17 cellular contexts compared by ENCODE assay signal in the genomic region with DNA sequence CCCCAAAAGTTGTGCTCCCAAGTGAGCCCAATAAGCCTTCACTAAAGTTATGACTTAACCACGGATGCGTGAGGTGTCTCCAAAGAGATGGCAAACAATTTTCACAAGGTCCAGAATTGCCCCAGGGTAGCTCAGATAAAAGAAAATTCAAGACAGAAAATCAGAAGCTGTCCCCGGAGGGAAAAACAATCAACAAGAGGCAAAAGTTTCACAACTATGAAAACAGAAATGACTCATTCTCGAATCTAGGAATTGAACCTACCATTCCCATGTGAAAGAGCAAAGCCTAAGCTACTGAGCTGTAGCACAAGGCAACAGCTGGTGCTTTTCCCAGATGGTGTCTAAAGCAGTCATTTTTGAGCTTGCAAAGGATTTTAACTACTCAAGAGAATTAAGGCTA. TPM values are rescaled to one million over a fixed set of nuclear protein-coding genes. Genes with fewer than 3 reads are reported as not detected.
DNase-seq lines count a peak whose midpoint lies in the region; ATAC-seq, FAIRE-seq and TF ChIP-seq lines count a peak whose summit lies in the region.
"Had no signal": no experiment of that assay in that cellular context is flagged by ENCODE, and none has a peak within 500 bp of the region (broad histone marks: within the 10 kb centered on the region; RNA-seq: fewer than 3 reads in every experiment).

No MANE protein-coding gene starts in this region.

- H3K4me2 ChIP-seq in K562 (ENCODE audit: insufficient read depth, low read length), result no peak overlapping the region

- H3K4me3 ChIP-seq in K562, result no peak overlapping the region
- H3K4me3 ChIP-seq: colonic mucosa, psoas muscle, SK-N-MC had no signal

- H4K20me1 ChIP-seq in K562 (replicated peaks; ENCODE audit: control insufficient read depth, insufficient read depth, low read length), result no peaks in the 10 kb centered on the region; the same call in 1 of the 2 replicates

- intact Hi-C loops in K562 (cut with micrococcal nuclease), result no loop called here

- WGBS in K562 (ENCODE audit: insufficient coverage, low coverage, missing lambda C conversion rate), result 3% methylated on average over 4 of the region's 4 CpGs

- in situ Hi-C loops in K562 (cut with MboI), result no loop called here

- peak; percentile 69 for FAIRE-seq in K562 (lab: Jason Lieb, UNC)
- FAIRE-seq: GM12892 had no signal

- no peak overlapping the region for H3K27ac ChIP-seq in K562 (ENCODE audit: extremely low read depth, low read depth, low read length)
- H3K27ac ChIP-seq: colonic mucosa, psoas muscle, SK-N-MC had no signal

- no peak for TF ChIP-seq POLR2A in K562 (conservative IDR thresholded peaks at IDR 0.05)

- H3K4me1 ChIP-seq in K562 (replicated peaks in 1 of 2; ENCODE audit: control insufficient read depth in 2 of 2, insufficient read depth in 2 of 2, low read length in 2 of 2), result no peaks in the 10 kb centered on the region
- H3K4me1 ChIP-seq: colonic mucosa, psoas muscle had no signal

- no TSS peak for BruUV-seq in K562 (replicated peaks; lab: Mats Ljungman, UMichigan)

- TF ChIP-seq CTCF in K562 (IDR thresholded peaks at IDR 0.05 in 2 of 3, conservative IDR thresholded peaks at IDR 0.05 in 1 of 3; ENCODE audit: insufficient read depth in 2 of 3, low read depth in 1 of 3, low read length in 3 of 3), result no peak

- no peaks in the 10 kb centered on the region for H3K36me3 ChIP-seq in K562 (ENCODE audit: control insufficient read depth, insufficient read depth, low read length)
- H3K36me3 ChIP-seq: colonic mucosa had no signal

- TF ChIP-seq EP300 in K562 (IDR thresholded peaks at IDR 0.05; ENCODE audit: low read length), result no peak

- no peak overlapping the region for H2AFZ ChIP-seq in K562 (ENCODE audit: low read depth, low read length)

- H3K9me3 ChIP-seq in K562 (replicated peaks; ENCODE audit: control insufficient read depth, insufficient read depth, low read depth, low read length), result no peaks in the 10 kb centered on the region
- H3K9me3 ChIP-seq: colonic mucosa, psoas muscle had no signal

- ATAC-seq in K562, result no peak
- no peak for ATAC-seq in GM21717 (IDR thresholded peaks at IDR 0.05; ENCODE audit: unreplicated experiment)
- ATAC-seq: left lobe of liver, natural killer cell, psoas muscle had no signal

- no peak for TF ChIP-seq RAD21 in K562 (CRISPR knock-in tag; conservative IDR thresholded peaks at IDR 0.05 in 1 of 2, IDR thresholded peaks at IDR 0.05 in 1 of 2)

- no peak overlapping the region for H3K9ac ChIP-seq in K562 (ENCODE audit: insufficient read depth in 1 of 2, low read depth in 2 of 2, low read length in 2 of 2)

- POLR2A ChIA-PET in K562 (lab: Yijun Ruan, JAX), result no interaction called here

- H3K79me2 ChIP-seq in K562 (ENCODE audit: control insufficient read depth, insufficient read depth, low read length), result no peaks in the 10 kb centered on the region

- peak; percentile 7 for DNase-seq in ELR (ENCODE audit: low read depth)
- peak; percentile 3 for DNase-seq in NCI-H1694 treated with DMSO at 0.1 percent for 48 hours (lab: John Stamatoyannopoulos, UW)
- no peak for DNase-seq in K562 (ENCODE audit: extremely low read depth in 1 of 4, low spot score in 3 of 4)
- DNase-seq in myocyte (ENCODE audit: low read depth), result peak; percentile 68
- DNase-seq in activated CD4-positive, alpha-beta T cell treated with anti-CD3 and anti-CD28 coated beads for 4 hours, result no peak
- no peak for DNase-seq in NCI-H146 (lab: John Stamatoyannopoulos, UW)
- DNase-seq: activated effector memory CD4-positive, alpha-beta T cell treated with Interleukin-2 at 50 U/mL for 16 hours; aorta; colonic mucosa; natural killer cell; NCI-H1048; NCI-H748 treated with DMSO at 0.1 percent for 48 hours; psoas muscle had no signal

- CTCF ChIA-PET in K562 (lab: Yijun Ruan, JAX; ENCODE audit: low intra/inter-chr PET ratio), result no interaction called here

- H3K9me1 ChIP-seq in K562 (ENCODE audit: control insufficient read depth, insufficient read depth, low read length), result no peaks in the 10 kb centered on the region

- H3K27me3 ChIP-seq in K562 (ENCODE audit: control insufficient read depth in 2 of 2, insufficient read depth in 2 of 2, low read length in 2 of 2), result peaks cover under 1 to 2% of the 10 kb centered on the region in 2 experiments; a peak in 2 of 5 replicates
- H3K27me3 ChIP-seq: colonic mucosa had no signal

TF ChIP-seq in K562, 482 proteins besides CTCF, POLR2A, EP300 and RAD21:
- no peak for TF ChIP-seq CEBPG (CRISPR knock-in tag; IDR thresholded peaks at IDR 0.05)
- TF ChIP-seq CEBPG (tag; conservative IDR thresholded peaks at IDR 0.05 in 1 of 2, IDR thresholded peaks at IDR 0.05 in 1 of 2), result peak in 1 of 2 experiments; percentile 18; a peak in 1 of 4 replicates
- no peak for TF ChIP-seq RBM14 (IDR thresholded peaks at IDR 0.05; ENCODE audit: borderline replicate concordance, insufficient read depth, low read depth, low read length)
- no peak for TF ChIP-seq CCAR2 (IDR thresholded peaks at IDR 0.05; ENCODE audit: low read depth, low read length)
- TF ChIP-seq RBM17 (IDR thresholded peaks at IDR 0.05; ENCODE audit: borderline replicate concordance, low read depth, low read length), result no peak
- TF ChIP-seq POLR3A (IDR thresholded peaks at IDR 0.05; ENCODE audit: borderline replicate concordance, extremely low read depth, insufficient read depth, insufficient read length), result peak; percentile 54
- no peak for TF ChIP-seq SAFB2 (IDR thresholded peaks at IDR 0.05; ENCODE audit: borderline replicate concordance, low read depth, low read length, severe bottlenecking)
- no peak for TF ChIP-seq E2F3 (CRISPR knock-in tag; IDR thresholded peaks at IDR 0.05)
- TF ChIP-seq ZNF445 (CRISPR knock-in tag; IDR thresholded peaks at IDR 0.05; ENCODE audit: low read depth), result no peak
- TF ChIP-seq ZNF274 (IDR thresholded peaks at IDR 0.05; ENCODE audit: borderline replicate concordance, low read depth, low read length), result no peak
- no peak for TF ChIP-seq NBN (IDR thresholded peaks at IDR 0.05; ENCODE audit: low read depth)
- no peak for TF ChIP-seq CC2D1A (IDR thresholded peaks at IDR 0.05)
- TF ChIP-seq POLR2H (tag; IDR thresholded peaks at IDR 0.05; ENCODE audit: low read depth), result peak; percentile 76

RNA-seq across cellular contexts. Expression of gene MKRN3, which starts 33.5 kb away (rescaled TPM):
- total RNA-seq in K562 (2011; cell fraction: chromatin; rRNA removed; ENCODE audit: low replicate concordance), result 37.6 and 42.7 TPM in 2 replicates
- total RNA-seq in K562 (2011; cell fraction: nucleolus; rRNA removed), result 28.9 and 33.4 TPM in 2 replicates
- total RNA-seq in K562 (2011; cell fraction: nucleoplasm; rRNA removed), result 44.3 and 51.5 TPM in 2 replicates
- total RNA-seq in K562 (2014; rRNA removed) (33.4 and 37.8 TPM in 2 replicates), K562 (2014; rRNA removed; fragmentation: Illumina TruSeq; extraction: Trizol) (21.4 and 25.1 TPM in 2 replicates), K562 (2015; rRNA removed; fragmentation: Illumina TruSeq; extraction: Trizol) (29.9 and 31.1 TPM in 2 replicates), K562 (2021) (26.0 and 26.2 TPM in 2 replicates), myocyte (10.1 and 10.6 TPM in 2 replicates)
- polyA plus RNA-seq in K562 (2011; rRNA removed) (22.4 and 22.5 TPM in 2 replicates), K562 (2014; fragmentation: Illumina TruSeq; extraction: Trizol) (15.8 and 19.1 TPM in 2 replicates), K562 (2014; fragmentation: Nextera tagmentation; extraction: Ambion mirVana) (1 to 10 TPM; 6.5 to 7.8 TPM), K562 (2014; rRNA removed) (23.6 and 25.2 TPM in 2 replicates)
- polyA plus RNA-seq in K562 (2011; cell fraction: cytosol; rRNA removed), result 13.3 and 19.2 TPM in 2 replicates
- polyA plus RNA-seq in K562 (2011; cell fraction: nucleus; rRNA removed), result 35.1 and 35.8 TPM in 2 replicates
- 17.1 and 17.2 TPM in 2 replicates for polyA plus RNA-seq in K562 (2012)
- polyA minus RNA-seq in K562 (2011; rRNA and poly(A)+ RNA removed), result 35.8 and 40.8 TPM in 2 replicates
- polyA minus RNA-seq in K562 (2011; cell fraction: cytosol; rRNA and poly(A)+ RNA removed), result 15.4 and 23.4 TPM in 2 replicates
- 26.8 and 41.5 TPM in 2 replicates for polyA minus RNA-seq in K562 (2011; cell fraction: nucleus; rRNA and poly(A)+ RNA removed)
- 2.7 TPM for polyA plus RNA-seq in myocyte (2012)

Comparison
In these comparisons a context has a peak if more than half of its experiments do, and no peak if none do; other contexts are left out.
1. DNase-seq: peak in ELR (single experiment), NCI-H1694 treated with DMSO at 0.1 percent for 48 hours (single experiment) and myocyte (single experiment); none in K562 (0 of 4), activated CD4-positive, alpha-beta T cell treated with anti-CD3 and anti-CD28 coated beads for 4 hours (0 of 2) and NCI-H146 (single experiment).